ENCODE assay signal across 15 cellular contexts in the genomic region with DNA sequence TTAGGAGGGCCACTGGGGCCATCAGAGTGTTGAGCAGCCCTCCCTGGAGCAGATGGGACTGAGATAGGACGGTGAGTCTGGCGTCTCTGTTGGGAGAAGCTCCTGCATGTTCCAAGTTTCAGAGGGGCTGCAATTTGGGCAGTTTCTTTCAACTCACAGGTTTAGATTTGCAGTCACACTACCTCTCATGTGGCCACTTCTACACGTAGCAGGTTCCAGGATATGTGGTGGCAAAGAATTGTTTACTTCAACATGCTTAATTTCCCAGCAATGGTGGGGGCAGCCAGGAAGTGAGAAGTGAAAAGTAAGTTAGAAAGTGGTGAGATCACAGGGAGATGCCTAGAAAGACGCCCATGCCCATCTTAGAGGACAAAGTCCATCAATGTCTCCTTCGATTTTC. TPM values are rescaled to one million over a fixed set of nuclear protein-coding genes. Genes with fewer than 3 reads are reported as not detected.
DNase-seq lines count a peak whose midpoint lies in the region; ATAC-seq lines count a peak whose summit lies in the region.
"Had no signal": no experiment of that assay in that cellular context is flagged by ENCODE, and none has a peak within 500 bp of the region (broad histone marks: within the 10 kb centered on the region; RNA-seq: fewer than 3 reads in every experiment).

No MANE protein-coding gene starts in this region.

- H4K20me1 ChIP-seq in BLaER1 = peaks cover 96% of the 10 kb centered on the region

- no peaks in the 10 kb centered on the region; the same call in 1 of the 2 replicates for H3K9me3 ChIP-seq in BLaER1
- H3K9me3 ChIP-seq: heart right ventricle, right atrium auricular region had no signal

- H3K9ac ChIP-seq in BLaER1 = no peak overlapping the region

- no peaks in the 10 kb centered on the region for H3K27me3 Mint-ChIP-seq in memory B cell

- H3K4me3 Mint-ChIP-seq in memory B cell = peak overlapping the region; percentile 49

- H3K9me3 Mint-ChIP-seq in memory B cell = no peaks in the 10 kb centered on the region

- DNase-seq in activated T-cell treated with anti-CD3 and anti-CD28 coated beads, Interleukin-2, amount 50 U/mL, for 1 hour = peak; percentile 24
- DNase-seq in memory B cell (ENCODE audit: low spot score in 2 of 2) (no peak), NCI-H510A (lab: John Stamatoyannopoulos, UW) (no peak), ureter (ENCODE audit: low spot score) (no peak)
- DNase-seq: dorsolateral prefrontal cortex, heart right ventricle, KG1, mesenchymal stem cell, NCI-H2227 treated with DMSO at 0.1 percent for 48 hours had no signal

- ATAC-seq in GM21576 (IDR thresholded peaks at IDR 0.05; ENCODE audit: unreplicated experiment) (peak; percentile 39), memory B cell (ENCODE audit: low read depth) (peak; percentile 16), HG02970 (IDR thresholded peaks at IDR 0.05; ENCODE audit: low FRiP score, unreplicated experiment) (no peak), HG02870 (IDR thresholded peaks at IDR 0.05; ENCODE audit: unreplicated experiment) (no peak)
- ATAC-seq: heart right ventricle had no signal

- H3K4me2 ChIP-seq in BLaER1 = peak overlapping the region; percentile 71

- H3K27me3 ChIP-seq in BLaER1 = no peaks in the 10 kb centered on the region
- H3K27me3 ChIP-seq: dorsolateral prefrontal cortex, heart right ventricle, right atrium auricular region had no signal

- peaks cover 70% of the 10 kb centered on the region for H3K4me1 Mint-ChIP-seq in memory B cell

- peaks cover 63% of the 10 kb centered on the region for H3K4me1 ChIP-seq in BLaER1

- peak overlapping the region; percentile 75 for H3K27ac Mint-ChIP-seq in memory B cell

- H3K36me3 ChIP-seq in BLaER1 = peaks cover 71% of the 10 kb centered on the region
- H3K36me3 ChIP-seq: heart right ventricle, right atrium auricular region had no signal

- H3K36me3 Mint-ChIP-seq in memory B cell = peaks cover 17% of the 10 kb centered on the region

- H3K27ac ChIP-seq in BLaER1 = peak overlapping the region; percentile 72
- H3K27ac ChIP-seq: right atrium auricular region, SK-N-MC had no signal

- H3K4me3 ChIP-seq in BLaER1 = no peak overlapping the region
- H3K4me3 ChIP-seq: heart right ventricle, right atrium auricular region, SK-N-MC had no signal

RNA-seq across cellular contexts. Expression of a gene that starts 9.3 kb away (rescaled TPM):
- total RNA-seq in ureter = 40.9 TPM

Comparison
In these comparisons a context has a peak if more than half of its experiments do, and no peak if none do; other contexts are left out.
1. ATAC-seq: peak in GM21576 (single experiment) and memory B cell (single experiment); none in HG02970 (single experiment) and HG02870 (single experiment).